In genomic region chr18:35739778-35740177, GRCh38 we compare ENCODE assay signal across 30 cellular contexts.
"Had no signal": no experiment of that assay in that cellular context is flagged by ENCODE, and none has a peak within 500 bp of the region (broad histone marks: within the 10 kb centered on the region; RNA-seq: fewer than 3 reads in every experiment).

No MANE protein-coding gene starts in this region.

- H3K4me1 ChIP-seq: colonic mucosa, esophagus muscularis mucosa, esophagus squamous epithelium, foreskin keratinocyte, gastrocnemius medialis, gastroesophageal sphincter, heart left ventricle, heart right ventricle had no signal

- H3K4me3 Mint-ChIP-seq: dendritic cell treated with granulocyte-macrophage colony-stimulating factor and Interleukin-4, amounts not matched to agents 40 ng/mL and 50 ng/mL, for 4 days; effector memory CD8-positive, alpha-beta T cell; endodermal cell had no signal

- H3K36me3 ChIP-seq: colonic mucosa, esophagus muscularis mucosa, esophagus squamous epithelium, gastrocnemius medialis, gastroesophageal sphincter, heart left ventricle, heart right ventricle had no signal

- H3K27me3 Mint-ChIP-seq: dendritic cell treated with granulocyte-macrophage colony-stimulating factor and Interleukin-4, amounts not matched to agents 40 ng/mL and 50 ng/mL, for 4 days had no signal

- H3K9me3 ChIP-seq: colonic mucosa, esophagus muscularis mucosa, esophagus squamous epithelium had no signal

- DNase-seq: colonic mucosa; cortex of kidney; dermis blood vessel endothelial cell; dorsolateral prefrontal cortex; effector CD4-positive, alpha-beta T cell; effector CD8-positive, alpha-beta T cell; effector memory CD4-positive, alpha-beta T cell; effector memory CD8-positive, alpha-beta T cell; endodermal cell; erythroblast; esophagus squamous epithelium; foreskin fibroblast; foreskin keratinocyte; foreskin melanocyte; gastrocnemius medialis; glutamatergic neuron; head of caudate nucleus; heart left ventricle; heart right ventricle had no signal

- FAIRE-seq: colon, endometrium, endothelial cell of umbilical vein, frontal cortex had no signal

- H3K4me3 ChIP-seq: colonic mucosa, coronary artery, dorsolateral prefrontal cortex, esophagus muscularis mucosa, esophagus squamous epithelium, gastrocnemius medialis, gastroesophageal sphincter, heart left ventricle, heart right ventricle, hepatocyte had no signal

- H3K4me2 ChIP-seq: hepatocyte had no signal

- H2AFZ ChIP-seq: hepatocyte had no signal

- H3K27me3 ChIP-seq: colonic mucosa, dorsolateral prefrontal cortex, esophagus muscularis mucosa, esophagus squamous epithelium, foreskin keratinocyte, gastrocnemius medialis, gastroesophageal sphincter, heart left ventricle, heart right ventricle, hepatocyte had no signal

- H3K27ac Mint-ChIP-seq: dendritic cell treated with granulocyte-macrophage colony-stimulating factor and Interleukin-4, amounts not matched to agents 40 ng/mL and 50 ng/mL, for 4 days; effector memory CD8-positive, alpha-beta T cell; endodermal cell had no signal

- H3K79me2 ChIP-seq: hepatocyte had no signal

- H3K4me1 Mint-ChIP-seq: endodermal cell had no signal

- ATAC-seq: effector memory CD8-positive, alpha-beta T cell; esophagus mucosa; foreskin keratinocyte; gastrocnemius medialis; gastroesophageal sphincter; heart left ventricle; heart right ventricle had no signal

- H3K27ac ChIP-seq: colonic mucosa, coronary artery, dorsolateral prefrontal cortex, epithelial cell of prostate, esophagus muscularis mucosa, esophagus squamous epithelium, foreskin keratinocyte, gastrocnemius medialis, gastroesophageal sphincter, heart left ventricle, heart right ventricle, hepatocyte had no signal
